ENCODE assay signal across 21 cellular contexts in the genomic region with DNA sequence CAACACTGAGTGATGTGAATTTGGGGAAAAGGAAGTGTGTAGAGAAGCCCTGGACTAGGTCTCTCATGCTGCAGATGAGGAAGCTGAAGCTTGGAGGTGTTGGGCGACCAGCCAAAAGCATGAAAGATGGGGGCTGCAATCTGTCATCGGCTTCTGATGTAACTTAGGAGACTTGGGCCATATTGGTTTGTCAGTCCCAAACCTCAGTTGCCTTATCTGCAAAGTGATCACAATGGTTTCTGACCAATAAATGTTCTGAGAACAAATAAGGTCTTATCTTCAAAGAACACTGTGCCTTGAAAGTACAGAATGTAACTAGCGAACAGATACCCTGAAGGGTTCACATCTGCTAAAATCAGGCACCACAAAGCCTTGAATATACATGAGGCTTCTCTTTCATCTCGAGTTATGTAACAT.
DNase-seq lines count a peak whose midpoint lies in the region; ATAC-seq and TF ChIP-seq lines count a peak whose summit lies in the region.
"Had no signal": no experiment of that assay in that cellular context is flagged by ENCODE, and none has a peak within 500 bp of the region (broad histone marks: within the 10 kb centered on the region; RNA-seq: fewer than 3 reads in every experiment).

No MANE protein-coding gene starts in this region.

- intact Hi-C loops in Caco-2 (cut with micrococcal nuclease; ENCODE audit: unreplicated experiment) = loop anchor here (1.0 kb wide), 1 partner anchor 57 kb away; no protein-coding TSS in a partner anchor
- intact Hi-C loops in esophagus muscularis mucosa (cut with DNase I) = no loop called here

- H3K4me3 ChIP-seq in BLaER1 (no peak overlapping the region), Caco-2 (ENCODE audit: low read depth, low read length) (no peak overlapping the region), esophagus muscularis mucosa (no peak overlapping the region)
- H3K4me3 ChIP-seq: lower lobe of right lung, PC-9, thoracic aorta had no signal

- TF ChIP-seq POLR2A in esophagus muscularis mucosa (IDR thresholded peaks at IDR 0.05; ENCODE audit: low read depth) = no peak

- H3K36me3 ChIP-seq in BLaER1 (no peaks in the 10 kb centered on the region), Caco-2 (ENCODE audit: control insufficient read depth, insufficient read depth, low read length) (no peaks in the 10 kb centered on the region), esophagus muscularis mucosa (no peaks in the 10 kb centered on the region)
- H3K36me3 ChIP-seq: lower lobe of right lung, thoracic aorta had no signal

- POLR2A ChIA-PET in Caco-2 (lab: Charles Lee) = no interaction called here

- H3K9me3 ChIP-seq in BLaER1 = peaks cover 29% of the 10 kb centered on the region
- peaks cover 11% of the 10 kb centered on the region; the same call in 1 of the 2 replicates for H3K9me3 ChIP-seq in Caco-2
- H3K9me3 ChIP-seq in esophagus muscularis mucosa = no peaks in the 10 kb centered on the region
- H3K9me3 ChIP-seq: lower lobe of right lung, thoracic aorta had no signal

- H3K27ac Mint-ChIP-seq in Caco-2 (ENCODE audit: unreplicated experiment) (peak overlapping the region; percentile 79), immature natural killer cell (no peak overlapping the region)
- H3K27ac Mint-ChIP-seq in stimulated activated naive B cell treated with anti-CD40 and anti-IgM and Interleukin-4, amounts not matched to agents 10 μg/mL and 1 μg/mL and 100 μg/mL, for 72 hours = no peak overlapping the region
- H3K27ac Mint-ChIP-seq: activated naive CD4-positive, alpha-beta T cell treated with anti-CD3 and anti-CD28 coated beads, Interleukin-2, amount 50 U/mL, for 24 hours; IgD-negative memory B cell had no signal

- H3K27me3 ChIP-seq in BLaER1 (no peaks in the 10 kb centered on the region), Caco-2 (replicated peaks; ENCODE audit: control insufficient read depth, insufficient read depth, low read length) (no peaks in the 10 kb centered on the region), esophagus muscularis mucosa (no peaks in the 10 kb centered on the region)

- peaks cover 48% of the 10 kb centered on the region for H3K4me1 ChIP-seq in BLaER1
- H3K4me1 ChIP-seq in Caco-2 = peaks cover 53% of the 10 kb centered on the region
- peaks cover 0 to 6% (median 0%) of the 10 kb centered on the region in 4 donors for H3K4me1 ChIP-seq in esophagus muscularis mucosa

- H3K4me3 Mint-ChIP-seq in Caco-2 (ENCODE audit: unreplicated experiment) (peak overlapping the region; percentile 19), immature natural killer cell (peak overlapping the region in 2 of 5 donors; percentile 6 to 33)
- no peak overlapping the region for H3K4me3 Mint-ChIP-seq in stimulated activated naive B cell treated with anti-CD40 and anti-IgM and Interleukin-4, amounts not matched to agents 10 μg/mL and 1 μg/mL and 100 μg/mL, for 72 hours
- H3K4me3 Mint-ChIP-seq: activated naive CD4-positive, alpha-beta T cell treated with anti-CD3 and anti-CD28 coated beads, Interleukin-2, amount 50 U/mL, for 24 hours; IgD-negative memory B cell had no signal

- no peak overlapping the region for H3K9ac ChIP-seq in BLaER1

- TF ChIP-seq CTCF in Caco-2 (IDR thresholded peaks at IDR 0.05; ENCODE audit: insufficient read depth in 1 of 2, low read depth in 1 of 2, low read length in 1 of 2, severe bottlenecking in 1 of 2, unreplicated experiment in 1 of 2) = no peak
- TF ChIP-seq CTCF in esophagus muscularis mucosa (IDR thresholded peaks at IDR 0.05) = no peak

- ATAC-seq in GM19351 (IDR thresholded peaks at IDR 0.05; ENCODE audit: unreplicated experiment) (no peak), GM19395 (IDR thresholded peaks at IDR 0.05; ENCODE audit: unreplicated experiment) (no peak)
- ATAC-seq in stimulated activated naive B cell treated with anti-CD40 and anti-IgM and Interleukin-4, amounts not matched to agents 10 μg/mL and 1 μg/mL and 100 μg/mL, for 72 hours (replicated peaks) = no peak

- H3K27ac ChIP-seq in BLaER1 (peak overlapping the region; percentile 37), esophagus muscularis mucosa (replicated peaks in 1 of 4) (peak overlapping the region in 1 of 4 donors; percentile 20)
- H3K27ac ChIP-seq: epithelial cell of prostate, lower lobe of right lung, PC-9, thoracic aorta had no signal

- H3K36me3 Mint-ChIP-seq in Caco-2 (ENCODE audit: insufficient read depth, unreplicated experiment) = peaks cover 5% of the 10 kb centered on the region
- no peaks in the 10 kb centered on the region for H3K36me3 Mint-ChIP-seq in immature natural killer cell
- H3K36me3 Mint-ChIP-seq in stimulated activated naive B cell treated with anti-CD40 and anti-IgM and Interleukin-4, amounts not matched to agents 10 μg/mL and 1 μg/mL and 100 μg/mL, for 72 hours = no peaks in the 10 kb centered on the region
- H3K36me3 Mint-ChIP-seq: activated naive CD4-positive, alpha-beta T cell treated with anti-CD3 and anti-CD28 coated beads, Interleukin-2, amount 50 U/mL, for 24 hours had no signal

- WGBS in esophagus muscularis mucosa = 85% methylated on average over 4 of the region's 4 CpGs

- H4K20me1 ChIP-seq in BLaER1 = no peaks in the 10 kb centered on the region

- DNase-seq in Caco-2 = peak; percentile 41 to 56
- DNase-seq in NOMO-1 treated with dmso at 0.1 percent for 144 hours (lab: John Stamatoyannopoulos, UW; ENCODE audit: unreplicated experiment) = peak; percentile 43
- peak; percentile 6 to 34 (median 33) for DNase-seq in immature natural killer cell
- no peak for DNase-seq in esophagus muscularis mucosa (ENCODE audit: extremely low spot score)
- DNase-seq in stimulated activated naive B cell treated with anti-CD40 and anti-IgM and Interleukin-4, amounts not matched to agents 10 μg/mL and 1 μg/mL and 100 μg/mL, for 72 hours = no peak
- DNase-seq: foreskin fibroblast; lower lobe of right lung; NCI-H1092 treated with DMSO at 0.1 percent for 48 hours; NCI-H2029; NCI-H2227 treated with DMSO at 0.1 percent for 48 hours; NCI-H774; PC-9; SHP77 treated with DMSO at 0.1 percent for 48 hours; stimulated activated naive CD4-positive, alpha-beta T cell treated with Interleukin-2 at 50 U/mL for 16 hours had no signal

- H3K4me1 Mint-ChIP-seq in Caco-2 (ENCODE audit: low read depth, unreplicated experiment) (peaks cover 29% of the 10 kb centered on the region), immature natural killer cell (peaks cover 42 to 57% of the 10 kb centered on the region in 2 donors)
- peaks cover 16 to 17% of the 10 kb centered on the region in 2 donors for H3K4me1 Mint-ChIP-seq in stimulated activated naive B cell treated with anti-CD40 and anti-IgM and Interleukin-4, amounts not matched to agents 10 μg/mL and 1 μg/mL and 100 μg/mL, for 72 hours

- CTCF ChIA-PET in Caco-2 (lab: Charles Lee) = no interaction called here

- H3K9me3 Mint-ChIP-seq in Caco-2 (ENCODE audit: unreplicated experiment) (peaks cover 25% of the 10 kb centered on the region), immature natural killer cell (peaks cover 0 to 2% (median 0%) of the 10 kb centered on the region in 6 donors)
- H3K9me3 Mint-ChIP-seq in stimulated activated naive B cell treated with anti-CD40 and anti-IgM and Interleukin-4, amounts not matched to agents 10 μg/mL and 1 μg/mL and 100 μg/mL, for 72 hours = peaks cover 0 to 4% of the 10 kb centered on the region in 2 donors

- H3K4me2 ChIP-seq in BLaER1 = no peak overlapping the region
- H3K4me2 ChIP-seq: PC-9 had no signal

- TF ChIP-seq EP300 in esophagus muscularis mucosa (IDR thresholded peaks at IDR 0.05) = no peak

- H3K27me3 Mint-ChIP-seq in Caco-2 (ENCODE audit: insufficient read depth, unreplicated experiment) (no peaks in the 10 kb centered on the region), immature natural killer cell (ENCODE audit: low read depth in 3 of 3) (peaks cover 0 to 4% (median 2%) of the 10 kb centered on the region in 3 donors)
- no peaks in the 10 kb centered on the region for H3K27me3 Mint-ChIP-seq in stimulated activated naive B cell treated with anti-CD40 and anti-IgM and Interleukin-4, amounts not matched to agents 10 μg/mL and 1 μg/mL and 100 μg/mL, for 72 hours

- BruUV-seq in Caco-2 (replicated peaks; lab: Mats Ljungman, UMichigan) = no TSS peak

Comparison
In these comparisons a context has a peak if more than half of its experiments do, and no peak if none do; other contexts are left out.
1. DNase-seq: peak in Caco-2 (2 of 2), NOMO-1 treated with dmso at 0.1 percent for 144 hours (single experiment) and immature natural killer cell (3 of 3); none in esophagus muscularis mucosa (single experiment) and stimulated activated naive B cell treated with anti-CD40 and anti-IgM and Interleukin-4, amounts not matched to agents 10 μg/mL and 1 μg/mL and 100 μg/mL, for 72 hours (single experiment).